In the genomic region with DNA sequence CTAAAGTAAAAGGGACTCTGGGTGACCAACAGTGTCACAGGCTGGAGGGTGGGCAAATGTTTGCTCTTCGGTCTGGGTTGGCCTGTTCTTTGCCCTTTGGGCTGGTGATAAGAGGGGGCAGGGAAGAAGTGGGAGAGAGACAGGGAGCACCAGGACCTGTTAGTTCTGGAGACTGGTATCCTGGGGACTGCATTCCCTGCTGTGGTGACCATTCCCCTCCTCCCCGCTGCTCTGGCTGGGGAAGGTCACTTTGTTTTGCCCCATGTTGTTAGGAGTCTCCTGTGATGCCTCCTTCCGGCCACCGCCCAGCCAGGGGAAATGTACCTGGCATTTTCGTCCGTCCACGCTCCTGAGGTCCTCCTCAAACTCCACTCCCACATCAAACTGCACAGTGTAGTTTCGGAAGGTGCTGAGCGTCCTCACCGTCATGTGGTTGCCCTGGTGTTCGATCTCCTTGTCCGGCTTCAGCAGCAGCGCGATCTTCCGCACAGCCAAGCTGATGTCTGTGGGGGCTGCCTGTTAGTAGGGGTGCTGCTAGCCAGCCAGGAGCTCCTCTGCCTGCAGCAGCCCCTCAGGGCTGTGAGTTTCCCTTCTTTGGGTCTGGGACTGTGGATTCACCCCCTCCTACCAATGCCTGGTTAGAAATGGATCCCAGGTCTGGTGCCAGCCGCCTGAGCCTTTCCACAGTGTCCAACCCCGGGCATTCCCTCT, we compare ENCODE assay signal across 1 cellular context.
TF ChIP-seq lines count a peak whose summit lies in the region.

No MANE protein-coding gene starts in this region.

TF ChIP-seq in liver, 16 proteins besides CTCF, POLR2A, EP300 and RAD21 (continued from another document):
- TF ChIP-seq, protein P1, sequence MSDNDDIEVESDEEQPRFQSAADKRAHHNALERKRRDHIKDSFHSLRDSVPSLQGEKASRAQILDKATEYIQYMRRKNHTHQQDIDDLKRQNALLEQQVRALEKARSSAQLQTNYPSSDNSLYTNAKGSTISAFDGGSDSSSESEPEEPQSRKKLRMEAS (IDR thresholded peaks at IDR 0.05): peak; percentile 48
- TF ChIP-seq RXRA (IDR thresholded peaks at IDR 0.05): peak; percentile 48 to 82
- peak; percentile 43 for TF ChIP-seq HNF4G (IDR thresholded peaks at IDR 0.05)
- TF ChIP-seq EGR1 (IDR thresholded peaks at IDR 0.05; ENCODE audit: low read depth in 2 of 2): peak in 1 of 2 donors; percentile 15
- no peak for TF ChIP-seq SP1 (IDR thresholded peaks at IDR 0.05)
- TF ChIP-seq, protein P2, sequence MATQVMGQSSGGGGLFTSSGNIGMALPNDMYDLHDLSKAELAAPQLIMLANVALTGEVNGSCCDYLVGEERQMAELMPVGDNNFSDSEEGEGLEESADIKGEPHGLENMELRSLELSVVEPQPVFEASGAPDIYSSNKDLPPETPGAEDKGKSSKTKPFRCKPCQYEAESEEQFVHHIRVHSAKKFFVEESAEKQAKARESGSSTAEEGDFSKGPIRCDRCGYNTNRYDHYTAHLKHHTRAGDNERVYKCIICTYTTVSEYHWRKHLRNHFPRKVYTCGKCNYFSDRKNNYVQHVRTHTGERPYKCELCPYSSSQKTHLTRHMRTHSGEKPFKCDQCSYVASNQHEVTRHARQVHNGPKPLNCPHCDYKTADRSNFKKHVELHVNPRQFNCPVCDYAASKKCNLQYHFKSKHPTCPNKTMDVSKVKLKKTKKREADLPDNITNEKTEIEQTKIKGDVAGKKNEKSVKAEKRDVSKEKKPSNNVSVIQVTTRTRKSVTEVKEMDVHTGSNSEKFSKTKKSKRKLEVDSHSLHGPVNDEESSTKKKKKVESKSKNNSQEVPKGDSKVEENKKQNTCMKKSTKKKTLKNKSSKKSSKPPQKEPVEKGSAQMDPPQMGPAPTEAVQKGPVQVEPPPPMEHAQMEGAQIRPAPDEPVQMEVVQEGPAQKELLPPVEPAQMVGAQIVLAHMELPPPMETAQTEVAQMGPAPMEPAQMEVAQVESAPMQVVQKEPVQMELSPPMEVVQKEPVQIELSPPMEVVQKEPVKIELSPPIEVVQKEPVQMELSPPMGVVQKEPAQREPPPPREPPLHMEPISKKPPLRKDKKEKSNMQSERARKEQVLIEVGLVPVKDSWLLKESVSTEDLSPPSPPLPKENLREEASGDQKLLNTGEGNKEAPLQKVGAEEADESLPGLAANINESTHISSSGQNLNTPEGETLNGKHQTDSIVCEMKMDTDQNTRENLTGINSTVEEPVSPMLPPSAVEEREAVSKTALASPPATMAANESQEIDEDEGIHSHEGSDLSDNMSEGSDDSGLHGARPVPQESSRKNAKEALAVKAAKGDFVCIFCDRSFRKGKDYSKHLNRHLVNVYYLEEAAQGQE (IDR thresholded peaks at IDR 0.05): peak; percentile 32
- peak; percentile 41 for TF ChIP-seq TAF1 (conservative IDR thresholded peaks at IDR 0.05)
- TF ChIP-seq, protein P3, sequence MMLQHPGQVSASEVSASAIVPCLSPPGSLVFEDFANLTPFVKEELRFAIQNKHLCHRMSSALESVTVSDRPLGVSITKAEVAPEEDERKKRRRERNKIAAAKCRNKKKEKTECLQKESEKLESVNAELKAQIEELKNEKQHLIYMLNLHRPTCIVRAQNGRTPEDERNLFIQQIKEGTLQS (IDR thresholded peaks at IDR 0.05): no peak
- no peak for TF ChIP-seq FOXA2 (IDR thresholded peaks at IDR 0.05)
- peak; percentile 92 to 95 for TF ChIP-seq HNF4A (conservative IDR thresholded peaks at IDR 0.05)
- TF ChIP-seq JUND (IDR thresholded peaks at IDR 0.05): peak in 1 of 2 donors; percentile 26
- no peak for TF ChIP-seq NR2F2 (IDR thresholded peaks at IDR 0.05)
- TF ChIP-seq YY1 (IDR thresholded peaks at IDR 0.05): peak; percentile 57
- no peak for TF ChIP-seq GABPA (IDR thresholded peaks at IDR 0.05 in 1 of 2, conservative IDR thresholded peaks at IDR 0.05 in 1 of 2)
